Comparison of ENCODE assay signal across 20 cellular contexts in genomic region chr18:22318745-22319407, GRCh38.
A peak's percentile ranks its signal among the peaks of the same experiment; 100 is the strongest.
DNase-seq lines count a peak whose midpoint lies in the region; ATAC-seq, FAIRE-seq and TF ChIP-seq lines count a peak whose summit lies in the region.
"Had no signal": no experiment of that assay in that cellular context is flagged by ENCODE, and none has a peak within 500 bp of the region (broad histone marks: within the 10 kb centered on the region; RNA-seq: fewer than 3 reads in every experiment).

No MANE protein-coding gene starts in this region.

- intact Hi-C loops in K562 (cut with micrococcal nuclease): no loop called here

- H3K27me3 ChIP-seq in K562 (ENCODE audit: control insufficient read depth in 2 of 2, insufficient read depth in 2 of 2, low read length in 2 of 2): peaks cover 20 to 44% of the 10 kb centered on the region in 2 experiments
- no peaks in the 10 kb centered on the region for H3K27me3 ChIP-seq in liver (ENCODE audit: control insufficient read depth in 4 of 4, insufficient read depth in 4 of 4, low read length in 3 of 4)

- H3K9me1 ChIP-seq in K562 (ENCODE audit: control insufficient read depth, insufficient read depth, low read length): no peaks in the 10 kb centered on the region

- CTCF ChIA-PET in A549 (lab: Yijun Ruan, JAX) (interaction anchor here (0.7 kb wide), 1 partner anchor 9 kb away, joined by 3 read pairs; no protein-coding TSS in a partner anchor), K562 (lab: Yijun Ruan, JAX; ENCODE audit: low intra/inter-chr PET ratio) (no interaction called here)

- H3K79me2 ChIP-seq in K562 (ENCODE audit: control insufficient read depth, insufficient read depth, low read length): no peaks in the 10 kb centered on the region

- BruUV-seq in K562 (replicated peaks; lab: Mats Ljungman, UMichigan): no TSS peak

- H3K4me1 ChIP-seq in A549: peaks cover 6% of the 10 kb centered on the region
- no peaks in the 10 kb centered on the region for H3K4me1 ChIP-seq in K562 (replicated peaks in 1 of 2; ENCODE audit: control insufficient read depth in 2 of 2, insufficient read depth in 2 of 2, low read length in 2 of 2)
- H3K4me1 ChIP-seq in liver (ENCODE audit: control insufficient read depth in 4 of 4, insufficient read depth in 4 of 4, low read length in 3 of 4): peaks cover 0 to under 1% (median 0%) of the 10 kb centered on the region in 4 donors

- H3K27ac ChIP-seq in A549 (no peak overlapping the region), K562 (ENCODE audit: extremely low read depth, low read depth, low read length) (no peak overlapping the region), liver (ENCODE audit: low read depth in 1 of 2, low read length in 2 of 2) (no peak overlapping the region)

- H3K4me2 ChIP-seq in A549 (peak overlapping the region; percentile 28; the same call in 2 of the 3 replicates), K562 (ENCODE audit: insufficient read depth, low read length) (no peak overlapping the region)

- no peak for FAIRE-seq in A549 (lab: Jason Lieb, UNC)
- FAIRE-seq in K562 (lab: Jason Lieb, UNC): no peak
- FAIRE-seq: GM18507 had no signal

- no peaks in the 10 kb centered on the region for H3K36me3 ChIP-seq in K562 (ENCODE audit: control insufficient read depth, insufficient read depth, low read length)
- no peaks in the 10 kb centered on the region for H3K36me3 ChIP-seq in liver (ENCODE audit: control insufficient read depth in 4 of 4, insufficient read depth in 3 of 4, low read depth in 1 of 4, low read length in 3 of 4)

- POLR2A ChIA-PET in A549 (lab: Yijun Ruan, JAX) (no interaction called here), K562 (lab: Yijun Ruan, JAX) (interaction anchor here (0.6 kb wide), 1 partner anchor 140 kb away, joined by 3 read pairs; no protein-coding TSS in a partner anchor)

- in situ Hi-C loops in K562 (cut with MboI): no loop called here

- no peak overlapping the region for H2AFZ ChIP-seq in K562 (ENCODE audit: low read depth, low read length)

- TF ChIP-seq POLR2A in A549 (IDR thresholded peaks at IDR 0.05; ENCODE audit: low read length) (no peak), K562 (conservative IDR thresholded peaks at IDR 0.05) (no peak)

- H3K9ac ChIP-seq in K562 (ENCODE audit: insufficient read depth in 1 of 2, low read depth in 2 of 2, low read length in 2 of 2) (no peak overlapping the region), liver (ENCODE audit: low read depth in 1 of 2, low read length in 2 of 2) (no peak overlapping the region)

- H3K9me3 ChIP-seq in A549 (no peaks in the 10 kb centered on the region), K562 (replicated peaks; ENCODE audit: control insufficient read depth, insufficient read depth, low read depth, low read length) (no peaks in the 10 kb centered on the region), liver (ENCODE audit: control insufficient read depth in 4 of 4, low read length in 3 of 4) (no peaks in the 10 kb centered on the region)

- DNase-seq in A549 (ENCODE audit: low read depth in 1 of 2, low spot score in 1 of 2) (no peak), NCI-H226 (peak; percentile 37), K562 (ENCODE audit: extremely low read depth in 1 of 4, low spot score in 3 of 4) (no peak), NCI-H1092 (lab: John Stamatoyannopoulos, UW) (no peak), RKO (ENCODE audit: low spot score) (no peak), HUDEP-2 (lab: John Stamatoyannopoulos, UW; ENCODE audit: unreplicated experiment in 76 of 76) (no peak)
- DNase-seq: activated CD4-positive, alpha-beta T cell treated with anti-CD3 and anti-CD28 coated beads for 48 hours; activated CD8-positive, alpha-beta memory T cell treated with anti-CD3 and anti-CD28 coated beads, Interleukin-2, amount 50 U/mL, for 4 hours; activated effector memory CD4-positive, alpha-beta T cell treated with Interleukin-2 at 50 U/mL for 16 hours; CD4-positive, CD25-positive, alpha-beta regulatory T cell; endodermal cell; H7; NCI-H2081 treated with DMSO at 0.1 percent for 48 hours; NCI-H510A; stimulated activated CD4-positive, alpha-beta T cell treated with anti-CD3 and anti-CD28 coated beads, Interleukin-2, amount 100 ng/mL, for 24 hours; stimulated activated naive CD8-positive, alpha-beta T cell treated with anti-CD3 and anti-CD28 coated beads, Interleukin-15, amount 100 ng/mL, for 72 hours had no signal

- TF ChIP-seq RAD21 in A549 (conservative IDR thresholded peaks at IDR 0.05 in 1 of 2, IDR thresholded peaks at IDR 0.05 in 1 of 2) (no peak), K562 (CRISPR knock-in tag; conservative IDR thresholded peaks at IDR 0.05 in 1 of 2, IDR thresholded peaks at IDR 0.05 in 1 of 2) (no peak), liver (IDR thresholded peaks at IDR 0.05) (peak; percentile 15 to 29)

- H3K4me3 ChIP-seq in A549: no peak overlapping the region
- H3K4me3 ChIP-seq in K562: no peak overlapping the region
- no peak overlapping the region for H3K4me3 ChIP-seq in liver (ENCODE audit: low read depth in 1 of 3, low read length in 3 of 3)

- no peaks in the 10 kb centered on the region for H4K20me1 ChIP-seq in K562 (replicated peaks; ENCODE audit: control insufficient read depth, insufficient read depth, low read length)

- ATAC-seq in A549: no peak
- no peak for ATAC-seq in K562
- ATAC-seq in HG02623 (IDR thresholded peaks at IDR 0.05; ENCODE audit: unreplicated experiment): no peak
- ATAC-seq: sciatic nerve; stimulated activated naive CD8-positive, alpha-beta T cell treated with anti-CD3 and anti-CD28 coated beads, Interleukin-15, amount 100 ng/mL, for 72 hours had no signal

- TF ChIP-seq EP300 in A549 (IDR thresholded peaks at IDR 0.05): no peak
- TF ChIP-seq EP300 in K562 (IDR thresholded peaks at IDR 0.05; ENCODE audit: low read length): no peak

- WGBS in A549 (ENCODE audit: missing lambda C conversion rate): 62% methylated on average over 8 of the region's 8 CpGs
- WGBS in K562 (ENCODE audit: insufficient coverage, low coverage, missing lambda C conversion rate): 2% methylated on average over 8 of the region's 8 CpGs
- 48% methylated on average over 8 of the region's 8 CpGs for WGBS in liver

- TF ChIP-seq CTCF in A549 (IDR thresholded peaks at IDR 0.05) (no peak), K562 (IDR thresholded peaks at IDR 0.05 in 2 of 3, conservative IDR thresholded peaks at IDR 0.05 in 1 of 3; ENCODE audit: insufficient read depth in 2 of 3, low read depth in 1 of 3, low read length in 3 of 3) (no peak), liver (IDR thresholded peaks at IDR 0.05; ENCODE audit: low read depth, low read length, missing input control) (no peak)

TF ChIP-seq in A549, 52 proteins besides CTCF, POLR2A, EP300 and RAD21:
- no peak for TF ChIP-seq CEBPB (IDR thresholded peaks at IDR 0.05)

TF ChIP-seq in K562, 482 proteins besides CTCF, POLR2A, EP300 and RAD21:
- 0 out of 2 replicates have a peak, but pooled peaks have one; percentile 11 for TF ChIP-seq CEBPB (tag; IDR thresholded peaks at IDR 0.05)
- TF ChIP-seq SPI1 (IDR thresholded peaks at IDR 0.05; ENCODE audit: borderline replicate concordance, low read depth, low read length): no peak

TF ChIP-seq in liver, 16 proteins besides CTCF, POLR2A, EP300 and RAD21 (continues in another document):
- no peak for TF ChIP-seq YY1 (IDR thresholded peaks at IDR 0.05)
- TF ChIP-seq HNF4G (IDR thresholded peaks at IDR 0.05): no peak
- TF ChIP-seq, protein P1, sequence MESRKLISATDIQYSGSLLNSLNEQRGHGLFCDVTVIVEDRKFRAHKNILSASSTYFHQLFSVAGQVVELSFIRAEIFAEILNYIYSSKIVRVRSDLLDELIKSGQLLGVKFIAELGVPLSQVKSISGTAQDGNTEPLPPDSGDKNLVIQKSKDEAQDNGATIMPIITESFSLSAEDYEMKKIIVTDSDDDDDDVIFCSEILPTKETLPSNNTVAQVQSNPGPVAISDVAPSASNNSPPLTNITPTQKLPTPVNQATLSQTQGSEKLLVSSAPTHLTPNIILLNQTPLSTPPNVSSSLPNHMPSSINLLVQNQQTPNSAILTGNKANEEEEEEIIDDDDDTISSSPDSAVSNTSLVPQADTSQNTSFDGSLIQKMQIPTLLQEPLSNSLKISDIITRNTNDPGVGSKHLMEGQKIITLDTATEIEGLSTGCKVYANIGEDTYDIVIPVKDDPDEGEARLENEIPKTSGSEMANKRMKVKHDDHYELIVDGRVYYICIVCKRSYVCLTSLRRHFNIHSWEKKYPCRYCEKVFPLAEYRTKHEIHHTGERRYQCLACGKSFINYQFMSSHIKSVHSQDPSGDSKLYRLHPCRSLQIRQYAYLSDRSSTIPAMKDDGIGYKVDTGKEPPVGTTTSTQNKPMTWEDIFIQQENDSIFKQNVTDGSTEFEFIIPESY (IDR thresholded peaks at IDR 0.05): no peak
- no peak for TF ChIP-seq GABPA (IDR thresholded peaks at IDR 0.05 in 1 of 2, conservative IDR thresholded peaks at IDR 0.05 in 1 of 2)
- peak; percentile 38 for TF ChIP-seq SP1 (IDR thresholded peaks at IDR 0.05)
- peak in 1 of 2 donors; percentile 46 for TF ChIP-seq HNF4A (conservative IDR thresholded peaks at IDR 0.05)
- no peak for TF ChIP-seq EGR1 (IDR thresholded peaks at IDR 0.05; ENCODE audit: low read depth in 2 of 2)
- TF ChIP-seq, protein P2, sequence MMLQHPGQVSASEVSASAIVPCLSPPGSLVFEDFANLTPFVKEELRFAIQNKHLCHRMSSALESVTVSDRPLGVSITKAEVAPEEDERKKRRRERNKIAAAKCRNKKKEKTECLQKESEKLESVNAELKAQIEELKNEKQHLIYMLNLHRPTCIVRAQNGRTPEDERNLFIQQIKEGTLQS (IDR thresholded peaks at IDR 0.05): no peak
- TF ChIP-seq, protein P3, sequence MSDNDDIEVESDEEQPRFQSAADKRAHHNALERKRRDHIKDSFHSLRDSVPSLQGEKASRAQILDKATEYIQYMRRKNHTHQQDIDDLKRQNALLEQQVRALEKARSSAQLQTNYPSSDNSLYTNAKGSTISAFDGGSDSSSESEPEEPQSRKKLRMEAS (IDR thresholded peaks at IDR 0.05): no peak
- no peak for TF ChIP-seq JUND (IDR thresholded peaks at IDR 0.05)
- no peak for TF ChIP-seq TAF1 (conservative IDR thresholded peaks at IDR 0.05)
- TF ChIP-seq NR2F2 (IDR thresholded peaks at IDR 0.05): peak; percentile 47
- TF ChIP-seq FOXA2 (IDR thresholded peaks at IDR 0.05): no peak

Comparison
In these comparisons a context has a peak if more than half of its experiments do, and no peak if none do; other contexts are left out.
1. Of the 35 proteins assayed by ChIP-seq in both K562 and A549: peak only in K562: CEBPB; only in A549: none; in both: none; in neither: 34.